In genomic region chr15:62758126-62758951, GRCh38 we compare ENCODE assay signal across 9 cellular contexts.
DNase-seq lines count a peak whose midpoint lies in the region; ATAC-seq, FAIRE-seq and TF ChIP-seq lines count a peak whose summit lies in the region.
"Had no signal": no experiment of that assay in that cellular context is flagged by ENCODE, and none has a peak within 500 bp of the region (broad histone marks: within the 10 kb centered on the region; RNA-seq: fewer than 3 reads in every experiment).

No MANE protein-coding gene starts in this region.

- no peaks in the 10 kb centered on the region for H3K9me3 ChIP-seq in pancreas

- H3K36me3 ChIP-seq in pancreas, result peaks cover 0 to 3% (median 0%) of the 10 kb centered on the region in 3 donors

- FAIRE-seq in pancreas (lab: Jason Lieb, UNC), result no peak

- no peak overlapping the region for H3K4me3 ChIP-seq in pancreas

- DNase-seq in Ammon's horn (ENCODE audit: low spot score) (peak; percentile 47), T1000 (lab: John Stamatoyannopoulos, UW) (peak; percentile 63), glomerular visceral epithelial cell (ENCODE audit: extremely low spot score) (peak; percentile 91), pancreas (peak in 3 of 6 donors; percentile 31 to 57 (median 33)), DMS153 (lab: John Stamatoyannopoulos, UW) (no peak)
- no peak for DNase-seq in NK-92 treated with Interleukin-12 subunit alpha and Interleukin-12 subunit beta, amount 100 ng/mL, for 24 hours (lab: John Stamatoyannopoulos, UW)
- DNase-seq: DND-41 had no signal

- H3K4me1 ChIP-seq in pancreas, result peaks cover 14 to 37% (median 35%) of the 10 kb centered on the region in 3 donors

- 15% methylated on average over 11 of the region's 11 CpGs for WGBS in pancreas, 2 donors

- peak; percentile 66 to 80 (median 76) for ATAC-seq in pancreas
- no peak for ATAC-seq in GM18867 (IDR thresholded peaks at IDR 0.05; ENCODE audit: unreplicated experiment)
- no peak for ATAC-seq in GM21515 (IDR thresholded peaks at IDR 0.05; ENCODE audit: unreplicated experiment)

- intact Hi-C loops in pancreas (cut with DNase I), result no loop called here

- no peak for TF ChIP-seq CTCF in pancreas (IDR thresholded peaks at IDR 0.05)

- H3K27me3 ChIP-seq in pancreas, result no peaks in the 10 kb centered on the region

- peak overlapping the region; percentile 44 to 83 (median 70) for H3K27ac ChIP-seq in pancreas

Comparison
In these comparisons a context has a peak if more than half of its experiments do, and no peak if none do; other contexts are left out.
1. DNase-seq: peak in Ammon's horn (single experiment), T1000 (single experiment) and glomerular visceral epithelial cell (single experiment); none in DMS153 (single experiment) and NK-92 treated with Interleukin-12 subunit alpha and Interleukin-12 subunit beta, amount 100 ng/mL, for 24 hours (single experiment).
2. ATAC-seq: peak in pancreas (4 of 4); none in GM18867 (single experiment) and GM21515 (single experiment).